11 cellular contexts compared by ENCODE assay signal in genomic region chr3:155356594-155357370, GRCh38.
DNase-seq lines count a peak whose midpoint lies in the region; FAIRE-seq and TF ChIP-seq lines count a peak whose summit lies in the region.
"Had no signal": no experiment of that assay in that cellular context is flagged by ENCODE, and none has a peak within 500 bp of the region (broad histone marks: within the 10 kb centered on the region; RNA-seq: fewer than 3 reads in every experiment).

No MANE protein-coding gene starts in this region.

- H3K27me3 ChIP-seq in kidney epithelial cell (ENCODE audit: control insufficient read depth, insufficient read depth, low read length): no peaks in the 10 kb centered on the region
- no peaks in the 10 kb centered on the region for H3K27me3 ChIP-seq in MG63
- H3K27me3 ChIP-seq: neutrophil had no signal

- H3K4me3 ChIP-seq in kidney epithelial cell (ENCODE audit: low read depth, low read length) (no peak overlapping the region), MG63 (no peak overlapping the region)

- TF ChIP-seq CTCF in D721Med (IDR thresholded peaks at IDR 0.05; ENCODE audit: insufficient read depth, missing control alignments) (peak; percentile 10), kidney epithelial cell (IDR thresholded peaks at IDR 0.05; ENCODE audit: insufficient read depth, low read length, poor library complexity, severe bottlenecking) (peak; percentile 13)

- no peaks in the 10 kb centered on the region for H3K9me3 ChIP-seq in MG63
- H3K9me3 ChIP-seq: neutrophil had no signal

- no peaks in the 10 kb centered on the region for H3K36me3 ChIP-seq in kidney epithelial cell (ENCODE audit: control insufficient read depth, insufficient read depth, low read length)
- H3K36me3 ChIP-seq in MG63: no peaks in the 10 kb centered on the region
- H3K36me3 ChIP-seq: neutrophil had no signal

- no peak for FAIRE-seq in D721Med (lab: Jason Lieb, UNC)

- no peak for DNase-seq in D721Med (ENCODE audit: insufficient read length, low spot score)
- peak; percentile 9 for DNase-seq in HT-29 (ENCODE audit: low spot score)
- DNase-seq in astrocyte of the hippocampus (ENCODE audit: low read depth, low spot score): peak; percentile 10
- no peak for DNase-seq in kidney epithelial cell (ENCODE audit: low read depth)
- DNase-seq in D341Med (ENCODE audit: low spot score): no peak
- no peak for DNase-seq in NOMO-1 treated with dmso at 0.1 percent for 144 hours (lab: John Stamatoyannopoulos, UW; ENCODE audit: unreplicated experiment)
- no peak for DNase-seq in cerebellum (ENCODE audit: low spot score)
- no peak for DNase-seq in MG63
- DNase-seq: activated CD4-positive, alpha-beta T cell treated with anti-CD3 and anti-CD28 coated beads, Interleukin-2, amount 50 U/mL, for 48 hours; stimulated activated CD4-positive, alpha-beta T cell treated with anti-CD3 and anti-CD28 coated beads, Interleukin-1b, Interleukin-23, amount 100 ng/mL, for 48 hours had no signal

Comparison
In these comparisons a context has a peak if more than half of its experiments do, and no peak if none do; other contexts are left out.
1. DNase-seq: peak in HT-29 (single experiment) and astrocyte of the hippocampus (single experiment); none in D721Med (single experiment), kidney epithelial cell (single experiment), D341Med (single experiment), NOMO-1 treated with dmso at 0.1 percent for 144 hours (single experiment), cerebellum (single experiment) and MG63 (single experiment).